In the genomic region with DNA sequence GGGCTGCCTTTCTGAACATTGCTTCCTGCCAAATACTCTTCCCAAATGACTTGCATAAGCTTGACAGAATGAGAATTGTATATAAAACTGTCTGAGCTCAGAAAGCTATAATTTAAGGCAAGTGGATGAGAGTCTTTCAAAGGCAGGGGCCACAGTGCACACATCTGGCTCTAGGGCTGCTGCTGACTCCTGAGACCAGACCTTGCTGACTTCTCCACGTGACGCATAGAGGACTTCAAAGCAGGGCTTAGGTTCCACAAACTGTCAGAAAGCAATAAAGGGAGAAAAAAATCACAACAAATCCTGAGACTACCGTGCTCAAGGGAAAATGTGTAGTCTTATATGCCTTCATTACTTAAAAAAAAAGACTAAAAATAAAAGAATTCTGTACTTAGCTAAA, we compare ENCODE assay signal across 15 cellular contexts.
"Had no signal": no experiment of that assay in that cellular context is flagged by ENCODE, and none has a peak within 500 bp of the region (broad histone marks: within the 10 kb centered on the region; RNA-seq: fewer than 3 reads in every experiment).

No MANE protein-coding gene starts in this region.

- H3K4me1 ChIP-seq: colonic mucosa, gastroesophageal sphincter, parathyroid adenoma, prostate gland, right lobe of liver, testis, tibial nerve had no signal

- H3K9me3 ChIP-seq: colonic mucosa, gastroesophageal sphincter, prostate gland, right lobe of liver, testis had no signal

- H3K4me3 ChIP-seq: colonic mucosa, gastroesophageal sphincter, prostate gland, right lobe of liver, testis, tibial nerve had no signal

- DNase-seq: colonic mucosa; dermis blood vessel endothelial cell; glutamatergic neuron; left colon; natural killer cell; right lobe of liver; stimulated activated CD4-positive, alpha-beta T cell treated with anti-CD3 and anti-CD28 coated beads, Interleukin-4, amount 100 ng/mL, for 1 hour; stimulated activated CD8-positive, alpha-beta memory T cell treated with anti-CD3 and anti-CD28 coated beads, Interleukin-4, amount 100 ng/mL, for 48 hours; testis had no signal

- H3K36me3 Mint-ChIP-seq: natural killer cell; stimulated activated effector memory CD8-positive, alpha-beta T cell treated with anti-CD3 and anti-CD28 coated beads, Interleukin-12 subunit alpha, Interleukin-12 subunit beta, amount 100 ng/mL, for 72 hours had no signal

- ATAC-seq: gastroesophageal sphincter; left colon; natural killer cell; right lobe of liver; stimulated activated effector memory CD8-positive, alpha-beta T cell treated with anti-CD3 and anti-CD28 coated beads, Interleukin-12 subunit alpha, Interleukin-12 subunit beta, amount 100 ng/mL, for 72 hours had no signal

- H3K9me3 Mint-ChIP-seq: natural killer cell; stimulated activated effector memory CD8-positive, alpha-beta T cell treated with anti-CD3 and anti-CD28 coated beads, Interleukin-12 subunit alpha, Interleukin-12 subunit beta, amount 100 ng/mL, for 72 hours; stimulated activated naive CD8-positive, alpha-beta T cell treated with anti-CD3 and anti-CD28 coated beads, Interleukin-15, Interleukin-2, amounts not matched to agents 100 ng/mL and 50 ng/mL, for 24 hours had no signal

- H3K4me3 Mint-ChIP-seq: natural killer cell; stimulated activated effector memory CD8-positive, alpha-beta T cell treated with anti-CD3 and anti-CD28 coated beads, Interleukin-12 subunit alpha, Interleukin-12 subunit beta, amount 100 ng/mL, for 72 hours; stimulated activated naive CD8-positive, alpha-beta T cell treated with anti-CD3 and anti-CD28 coated beads, Interleukin-15, Interleukin-2, amounts not matched to agents 100 ng/mL and 50 ng/mL, for 24 hours had no signal

- H3K4me1 Mint-ChIP-seq: natural killer cell; stimulated activated effector memory CD8-positive, alpha-beta T cell treated with anti-CD3 and anti-CD28 coated beads, Interleukin-12 subunit alpha, Interleukin-12 subunit beta, amount 100 ng/mL, for 72 hours had no signal

- H3K27me3 ChIP-seq: colonic mucosa, gastroesophageal sphincter, right lobe of liver, testis, tibial nerve had no signal

- H3K36me3 ChIP-seq: colonic mucosa, gastroesophageal sphincter, prostate gland, right lobe of liver, tibial nerve had no signal

- H3K27ac ChIP-seq: colonic mucosa, gastroesophageal sphincter, parathyroid adenoma, prostate gland, right lobe of liver, testis, tibial nerve had no signal

- H3K27ac Mint-ChIP-seq: natural killer cell; stimulated activated effector memory CD8-positive, alpha-beta T cell treated with anti-CD3 and anti-CD28 coated beads, Interleukin-12 subunit alpha, Interleukin-12 subunit beta, amount 100 ng/mL, for 72 hours; stimulated activated naive CD8-positive, alpha-beta T cell treated with anti-CD3 and anti-CD28 coated beads, Interleukin-15, Interleukin-2, amounts not matched to agents 100 ng/mL and 50 ng/mL, for 24 hours had no signal
